Comparison of ENCODE assay signal across 21 cellular contexts in genomic region chr14:105478624-105479305, GRCh38. TPM values are rescaled to one million over a fixed set of nuclear protein-coding genes. Genes with fewer than 3 reads are reported as not detected.
DNase-seq lines count a peak whose midpoint lies in the region; ATAC-seq and TF ChIP-seq lines count a peak whose summit lies in the region.
"Had no signal": no experiment of that assay in that cellular context is flagged by ENCODE, and none has a peak within 500 bp of the region (broad histone marks: within the 10 kb centered on the region; RNA-seq: fewer than 3 reads in every experiment).

No MANE protein-coding gene starts in this region.

- no peaks in the 10 kb centered on the region for H3K79me2 ChIP-seq in neural progenitor cell (ENCODE audit: low read depth)

- H3K36me3 Mint-ChIP-seq in neural progenitor cell, result no peaks in the 10 kb centered on the region
- H3K36me3 Mint-ChIP-seq: natural killer cell treated with Interleukin-12 subunit alpha and Interleukin-12 subunit beta and Interleukin-15 and Interleukin-18, amount 100 ng/mL, for 72 hours had no signal

- peaks cover 3 to 32% (median 20%) of the 10 kb centered on the region in 4 donors for H3K36me3 ChIP-seq in esophagus muscularis mucosa
- H3K36me3 ChIP-seq in neural progenitor cell, result no peaks in the 10 kb centered on the region

- TF ChIP-seq EP300 in esophagus muscularis mucosa (IDR thresholded peaks at IDR 0.05), result no peak

- peak overlapping the region; percentile 66 to 99 (median 94) for H3K27ac ChIP-seq in esophagus muscularis mucosa (replicated peaks in 1 of 4)
- H3K27ac ChIP-seq in neural progenitor cell, result no peak overlapping the region
- H3K27ac ChIP-seq: C4-2B had no signal

- H3K4me3 Mint-ChIP-seq in neural progenitor cell, result no peak overlapping the region
- H3K4me3 Mint-ChIP-seq: activated T-helper 17 cell treated with anti-CD3 and anti-CD28 coated beads, Interleukin-2, amount 50 U/mL, for 72 hours; natural killer cell treated with Interleukin-12 subunit alpha and Interleukin-12 subunit beta and Interleukin-15 and Interleukin-18, amount 100 ng/mL, for 72 hours had no signal

- no peak for TF ChIP-seq CTCF in esophagus muscularis mucosa (IDR thresholded peaks at IDR 0.05)
- TF ChIP-seq CTCF in neural progenitor cell (IDR thresholded peaks at IDR 0.05), result no peak

- H3K9me3 Mint-ChIP-seq in neural progenitor cell, result no peaks in the 10 kb centered on the region
- H3K9me3 Mint-ChIP-seq: activated T-helper 17 cell treated with anti-CD3 and anti-CD28 coated beads, Interleukin-2, amount 50 U/mL, for 72 hours; natural killer cell treated with Interleukin-12 subunit alpha and Interleukin-12 subunit beta and Interleukin-15 and Interleukin-18, amount 100 ng/mL, for 72 hours had no signal

- H3K27ac Mint-ChIP-seq in neural progenitor cell, result no peak overlapping the region
- H3K27ac Mint-ChIP-seq: activated T-helper 17 cell treated with anti-CD3 and anti-CD28 coated beads, Interleukin-2, amount 50 U/mL, for 72 hours; progenitor cell of endocrine pancreas had no signal

- peak overlapping the region; percentile 74 for H3K4me2 ChIP-seq in neural progenitor cell

- 33% methylated on average over 8 of the region's 66 CpGs for WGBS in esophagus muscularis mucosa

- peaks cover 24% of the 10 kb centered on the region for H3F3A ChIP-seq in neural progenitor cell (ENCODE audit: low read depth)

- no peak overlapping the region for H3K9ac ChIP-seq in neural progenitor cell

- peak; percentile 77 for DNase-seq in activated effector memory CD4-positive, alpha-beta T cell treated with anti-CD3 and anti-CD28 coated beads, Interleukin-2, amount 50 U/mL, for 16 hours
- no peak for DNase-seq in activated effector memory CD4-positive, alpha-beta T cell treated with Interleukin-2 at 50 U/mL for 16 hours
- DNase-seq in T follicular helper cell (ENCODE audit: low read depth) (peak; percentile 49), esophagus muscularis mucosa (ENCODE audit: extremely low spot score) (no peak), neural progenitor cell (ENCODE audit: low spot score) (peak; percentile 52), A172 (ENCODE audit: low spot score) (no peak)
- DNase-seq in stimulated activated CD4-positive, alpha-beta T cell treated with anti-CD3 and anti-CD28 coated beads, Interleukin-12 subunit alpha, Interleukin-12 subunit beta, amount 100 ng/mL, for 4 hours, result no peak
- DNase-seq: esophagus squamous epithelium; mesenchymal stem cell; NCI-H1436 treated with DMSO at 0.1 percent for 48 hours; NCI-H2171 treated with DMSO at 0.1 percent for 48 hours; NCI-H526 treated with DMSO at 0.1 percent for 48 hours; stimulated activated CD4-positive, alpha-beta T cell treated with anti-CD3 and anti-CD28 coated beads, Interleukin-2, amount 100 ng/mL, for 48 hours had no signal

- ATAC-seq in GM21381 (IDR thresholded peaks at IDR 0.05; ENCODE audit: unreplicated experiment), result no peak
- ATAC-seq: activated CD4-positive, CD25-positive, alpha-beta regulatory T cell treated with anti-CD3 and anti-CD28 coated beads, Interleukin-2, amount 50 U/mL, for 24 hours; activated T-helper 17 cell treated with anti-CD3 and anti-CD28 coated beads, Interleukin-2, amount 50 U/mL, for 72 hours; natural killer cell treated with Interleukin-12 subunit alpha and Interleukin-12 subunit beta and Interleukin-15 and Interleukin-18, amount 100 ng/mL, for 72 hours had no signal

- H3K27me3 ChIP-seq in esophagus muscularis mucosa, result peaks cover 0 to 3% (median 0%) of the 10 kb centered on the region in 4 donors
- H3K27me3 ChIP-seq in neural progenitor cell, result peaks cover 89% of the 10 kb centered on the region

- no peak for TF ChIP-seq POLR2A in esophagus muscularis mucosa (IDR thresholded peaks at IDR 0.05; ENCODE audit: low read depth)

- no peak overlapping the region for H3K4me3 ChIP-seq in esophagus muscularis mucosa
- H3K4me3 ChIP-seq in neural progenitor cell, result peak overlapping the region; percentile 29

- H3K4me1 ChIP-seq in esophagus muscularis mucosa (peaks cover 68 to 94% (median 92%) of the 10 kb centered on the region in 4 donors), neural progenitor cell (peaks cover 39% of the 10 kb centered on the region)

- peaks cover 36% of the 10 kb centered on the region for H3K4me1 Mint-ChIP-seq in neural progenitor cell

- H2AFZ ChIP-seq in neural progenitor cell (replicated peaks), result no peak overlapping the region

- intact Hi-C loops in esophagus muscularis mucosa (cut with DNase I), result no loop called here

- peaks cover 49% of the 10 kb centered on the region for H4K20me1 ChIP-seq in neural progenitor cell (ENCODE audit: low read depth)

- peaks cover 12% of the 10 kb centered on the region for H3K27me3 Mint-ChIP-seq in neural progenitor cell (ENCODE audit: insufficient read depth, low read depth)
- H3K27me3 Mint-ChIP-seq: activated T-helper 17 cell treated with anti-CD3 and anti-CD28 coated beads, Interleukin-2, amount 50 U/mL, for 72 hours; natural killer cell treated with Interleukin-12 subunit alpha and Interleukin-12 subunit beta and Interleukin-15 and Interleukin-18, amount 100 ng/mL, for 72 hours had no signal

- H3K9me3 ChIP-seq in esophagus muscularis mucosa (no peaks in the 10 kb centered on the region), neural progenitor cell (ENCODE audit: low read depth) (no peaks in the 10 kb centered on the region)
- H3K9me3 ChIP-seq: esophagus squamous epithelium had no signal

RNA-seq across cellular contexts. Expression of gene CRIP2, which starts 4.1 kb away (rescaled TPM):
- total RNA-seq in esophagus muscularis mucosa (100 to 1,000 TPM; 283 to 578 (median 392) TPM), neural progenitor cell (ENCODE audit: low replicate concordance) (0.30 and 3.5 TPM in 2 replicates)
- total RNA-seq in A172 (2014; rRNA removed; shearing (Covaris generic)), result 195 and 204 TPM in 2 replicates

RNA-seq across cellular contexts. Expression of gene CRIP1, which starts 7.9 kb away (rescaled TPM):
- 100 to 1,000 TPM in 1 of 4 donors, 10 to 100 TPM in 3; 34.0 to 110 (median 54.6) TPM for total RNA-seq in esophagus muscularis mucosa
- total RNA-seq in neural progenitor cell (ENCODE audit: low replicate concordance), result 2.6 TPM in 1 of 2 replicates, not detected in the other
- total RNA-seq in A172 (2014; rRNA removed; shearing (Covaris generic)), result 1.5 TPM in 1 of 2 replicates, not detected in the other
- total RNA-seq: bronchial epithelial cell, MCF 10A had no signal

RNA-seq across cellular contexts. Expression of gene TEDC1, which starts 12.3 kb away (rescaled TPM):
- 1 to 10 TPM; 3.8 to 6.6 (median 4.7) TPM for total RNA-seq in esophagus muscularis mucosa
- total RNA-seq in neural progenitor cell (ENCODE audit: low replicate concordance), result 3.6 and 25.0 TPM in 2 replicates
- total RNA-seq in A172 (2014; rRNA removed; shearing (Covaris generic)), result 14.1 and 21.9 TPM in 2 replicates

RNA-seq across cellular contexts. Expression of gene TMEM121, which starts 47.6 kb away (rescaled TPM):
- total RNA-seq in esophagus muscularis mucosa, result 10 to 100 TPM in 1 of 4 donors, 1 to 10 TPM in 3; 2.9 to 13.0 (median 5.4) TPM
- 0.90 and 3.6 TPM in 2 replicates for total RNA-seq in neural progenitor cell (ENCODE audit: low replicate concordance)
- total RNA-seq in A172 (2014; rRNA removed; shearing (Covaris generic)), result 9.2 and 11.3 TPM in 2 replicates

RNA-seq across cellular contexts. Expression of gene MTA1, which starts 59.1 kb away (rescaled TPM):
- total RNA-seq in esophagus muscularis mucosa (10 to 100 TPM; 49.0 to 94.2 (median 67.9) TPM), neural progenitor cell (ENCODE audit: low replicate concordance) (59.8 and 117 TPM in 2 replicates)
- 15.4 and 27.2 TPM in 2 replicates for total RNA-seq in A172 (2014; rRNA removed; shearing (Covaris generic))

Comparison
In these comparisons a context has a peak if more than half of its experiments do, and no peak if none do; other contexts are left out.
1. DNase-seq: peak in activated effector memory CD4-positive, alpha-beta T cell treated with anti-CD3 and anti-CD28 coated beads, Interleukin-2, amount 50 U/mL, for 16 hours (single experiment), T follicular helper cell (single experiment) and neural progenitor cell (single experiment); none in activated effector memory CD4-positive, alpha-beta T cell treated with Interleukin-2 at 50 U/mL for 16 hours (single experiment), esophagus muscularis mucosa (single experiment), A172 (single experiment) and stimulated activated CD4-positive, alpha-beta T cell treated with anti-CD3 and anti-CD28 coated beads, Interleukin-12 subunit alpha, Interleukin-12 subunit beta, amount 100 ng/mL, for 4 hours (single experiment).
2. RNA of gene CRIP2, which starts 4.1 kb away (total RNA-seq): 283 to 578 TPM in esophagus muscularis mucosa and 195 to 204 TPM in A172; 0.30 to 3.5 TPM in neural progenitor cell; every median in the first group is over 10 times any median in the second.